ENCODE assay signal across 27 cellular contexts in the genomic region with DNA sequence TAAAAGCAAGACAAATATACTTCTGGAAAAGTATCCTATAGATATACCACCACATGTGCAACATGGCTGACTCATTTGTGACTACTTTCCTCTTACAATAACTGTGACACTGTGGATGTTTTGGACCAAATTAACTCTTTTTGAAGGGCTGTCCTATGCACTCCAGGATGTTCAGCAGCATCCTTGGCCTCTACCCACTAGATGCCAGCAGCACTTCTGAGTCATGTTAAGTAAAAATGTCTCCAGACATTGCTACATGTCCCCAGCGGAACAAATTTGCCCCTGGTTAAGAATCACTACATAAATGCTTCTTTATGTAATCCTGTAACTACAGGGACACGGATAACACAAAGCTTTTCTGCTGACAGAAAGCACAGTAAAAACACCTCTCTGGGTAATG.
"Had no signal": no experiment of that assay in that cellular context is flagged by ENCODE, and none has a peak within 500 bp of the region (broad histone marks: within the 10 kb centered on the region; RNA-seq: fewer than 3 reads in every experiment).

No MANE protein-coding gene starts in this region.

- ATAC-seq: activated CD4-positive, CD25-positive, alpha-beta regulatory T cell treated with anti-CD3 and anti-CD28 coated beads, Interleukin-2, amount 50 U/mL, for 24 hours; esophagus mucosa; gastrocnemius medialis; left lung; lower lobe of right lung; natural killer cell treated with Interleukin-12 subunit alpha and Interleukin-12 subunit beta and Interleukin-15 and Interleukin-18, amount 100 ng/mL, for 72 hours; right lobe of liver; stimulated activated naive CD8-positive, alpha-beta T cell treated with anti-CD3 and anti-CD28 coated beads, Interleukin-15, Interleukin-2, amounts not matched to agents 100 U/mL and 50 U/mL, for 24 hours had no signal

- H3K4me1 ChIP-seq: left lung, lower lobe of right lung, testis had no signal

- H3K9me3 Mint-ChIP-seq: activated CD4-positive, alpha-beta memory T cell treated with anti-CD3 and anti-CD28 coated beads, Interleukin-2, amount 10 ng/mL, durations not matched to agents 7 days and 5 days; activated CD4-positive, alpha-beta T cell treated with anti-CD3 and anti-CD28 coated beads, Interleukin-2, amount 10 ng/mL, durations not matched to agents 24 days and 14 days; activated naive CD4-positive, alpha-beta T cell treated with anti-CD3 and anti-CD28 coated beads, Interleukin-2, amount 10 ng/mL, durations not matched to agents 7 days and 5 days; activated naive CD8-positive, alpha-beta T cell treated with anti-CD3 and anti-CD28 coated beads, Interleukin-2, amount 10 ng/mL, durations not matched to agents 7 days and 5 days; activated T-cell treated with anti-CD3 and anti-CD28 coated beads, Interleukin-2, amount 50 U/mL, for 24 hours; natural killer cell treated with Interleukin-12 subunit alpha and Interleukin-12 subunit beta and Interleukin-15 and Interleukin-18, amount 100 ng/mL, for 72 hours had no signal

- H3K4me3 ChIP-seq: gastrocnemius medialis, left lung, lower lobe of right lung, right lobe of liver, skin epidermis, testis had no signal

- H3K27ac ChIP-seq: gastrocnemius medialis, left lung, lower lobe of right lung, right lobe of liver, skin epidermis, testis, WERI-Rb-1 had no signal

- DNase-seq: activated CD4-positive, alpha-beta memory T cell treated with anti-CD3 and anti-CD28 coated beads, Interleukin-2, amount 10 ng/mL, durations not matched to agents 7 days and 5 days; activated CD4-positive, alpha-beta T cell treated with anti-CD3 and anti-CD28 coated beads, Interleukin-2, amount 10 ng/mL, durations not matched to agents 24 days and 14 days; activated CD8-positive, alpha-beta memory T cell treated with anti-CD3 and anti-CD28 coated beads, Interleukin-2, amount 50 U/mL, for 48 hours; activated gamma-delta T cell; activated naive CD4-positive, alpha-beta T cell treated with anti-CD3 and anti-CD28 coated beads, Interleukin-2, amount 10 ng/mL, durations not matched to agents 7 days and 5 days; activated naive CD8-positive, alpha-beta T cell treated with anti-CD3 and anti-CD28 coated beads, Interleukin-2, amount 10 ng/mL, durations not matched to agents 7 days and 5 days; activated T-cell treated with anti-CD3 and anti-CD28 coated beads, Interleukin-2, amount 50 U/mL, for 24 hours; amniotic stem cell; caudate nucleus; cortex of kidney; gastrocnemius medialis; glutamatergic neuron; left lung; lower lobe of right lung; mesenchymal stem cell; right lobe of liver; stimulated activated CD4-positive, alpha-beta T cell treated with anti-CD3 and anti-CD28 coated beads, Interleukin-12 subunit alpha, Interleukin-12 subunit beta, amount 100 ng/mL, for 4 hours; stimulated activated CD4-positive, alpha-beta T cell treated with anti-CD3 and anti-CD28 coated beads, Interleukin-4, amount 100 ng/mL, for 1 hour; stimulated activated naive CD8-positive, alpha-beta T cell treated with anti-CD3 and anti-CD28 coated beads, Interleukin-15, Interleukin-2, amounts not matched to agents 100 U/mL and 50 U/mL, for 24 hours; testis; trophoblast cell; WERI-Rb-1 had no signal

- H3K27me3 ChIP-seq: gastrocnemius medialis, left lung, right lobe of liver, testis had no signal

- H3K4me3 Mint-ChIP-seq: activated CD4-positive, alpha-beta memory T cell treated with anti-CD3 and anti-CD28 coated beads, Interleukin-2, amount 10 ng/mL, durations not matched to agents 7 days and 5 days; activated CD4-positive, alpha-beta T cell treated with anti-CD3 and anti-CD28 coated beads, Interleukin-2, amount 10 ng/mL, durations not matched to agents 24 days and 14 days; activated naive CD4-positive, alpha-beta T cell treated with anti-CD3 and anti-CD28 coated beads, Interleukin-2, amount 10 ng/mL, durations not matched to agents 7 days and 5 days; activated naive CD8-positive, alpha-beta T cell treated with anti-CD3 and anti-CD28 coated beads, Interleukin-2, amount 10 ng/mL, durations not matched to agents 7 days and 5 days; activated T-cell treated with anti-CD3 and anti-CD28 coated beads, Interleukin-2, amount 50 U/mL, for 24 hours; natural killer cell treated with Interleukin-12 subunit alpha and Interleukin-12 subunit beta and Interleukin-15 and Interleukin-18, amount 100 ng/mL, for 72 hours had no signal

- H3K27ac Mint-ChIP-seq: activated CD4-positive, alpha-beta memory T cell treated with anti-CD3 and anti-CD28 coated beads, Interleukin-2, amount 10 ng/mL, durations not matched to agents 7 days and 5 days; activated CD4-positive, alpha-beta T cell treated with anti-CD3 and anti-CD28 coated beads, Interleukin-2, amount 10 ng/mL, durations not matched to agents 24 days and 14 days; activated naive CD8-positive, alpha-beta T cell treated with anti-CD3 and anti-CD28 coated beads, Interleukin-2, amount 10 ng/mL, durations not matched to agents 7 days and 5 days; activated T-cell treated with anti-CD3 and anti-CD28 coated beads, Interleukin-2, amount 50 U/mL, for 24 hours; natural killer cell treated with Interleukin-12 subunit alpha and Interleukin-12 subunit beta and Interleukin-15 and Interleukin-18, amount 100 ng/mL, for 72 hours; progenitor cell of endocrine pancreas had no signal

- H3K27me3 Mint-ChIP-seq: activated CD4-positive, alpha-beta memory T cell treated with anti-CD3 and anti-CD28 coated beads, Interleukin-2, amount 10 ng/mL, durations not matched to agents 7 days and 5 days; activated CD4-positive, alpha-beta T cell treated with anti-CD3 and anti-CD28 coated beads, Interleukin-2, amount 10 ng/mL, durations not matched to agents 24 days and 14 days; activated naive CD4-positive, alpha-beta T cell treated with anti-CD3 and anti-CD28 coated beads, Interleukin-2, amount 10 ng/mL, durations not matched to agents 7 days and 5 days; activated naive CD8-positive, alpha-beta T cell treated with anti-CD3 and anti-CD28 coated beads, Interleukin-2, amount 10 ng/mL, durations not matched to agents 7 days and 5 days; activated T-cell treated with anti-CD3 and anti-CD28 coated beads, Interleukin-2, amount 50 U/mL, for 24 hours; natural killer cell treated with Interleukin-12 subunit alpha and Interleukin-12 subunit beta and Interleukin-15 and Interleukin-18, amount 100 ng/mL, for 72 hours; progenitor cell of endocrine pancreas had no signal

- H3K9me3 ChIP-seq: gastrocnemius medialis, left lung, lower lobe of right lung, right lobe of liver, testis had no signal
